ENCODE assay signal across 13 cellular contexts in the genomic region with DNA sequence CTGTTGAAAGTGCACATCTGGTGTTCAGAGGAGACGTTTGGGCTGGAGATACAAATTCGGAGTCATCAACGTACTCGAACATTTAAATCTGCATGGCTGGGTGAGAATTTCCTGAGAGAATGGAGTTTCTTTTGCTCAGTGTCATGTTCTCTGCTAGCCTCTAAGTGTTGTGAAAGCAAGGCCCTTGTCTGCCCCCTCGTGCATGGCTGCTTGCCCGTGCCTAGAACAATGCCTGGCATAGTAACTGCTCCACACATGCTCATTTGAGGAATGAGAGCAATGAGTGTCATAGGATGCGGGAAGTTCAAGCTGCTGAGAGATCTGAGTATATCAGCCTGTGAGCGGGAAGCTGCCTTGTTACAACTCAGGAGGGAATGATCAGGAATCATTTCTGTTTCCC.
DNase-seq lines count a peak whose midpoint lies in the region; ATAC-seq and TF ChIP-seq lines count a peak whose summit lies in the region.
"Had no signal": no experiment of that assay in that cellular context is flagged by ENCODE, and none has a peak within 500 bp of the region (broad histone marks: within the 10 kb centered on the region; RNA-seq: fewer than 3 reads in every experiment).

No MANE protein-coding gene starts in this region.

- 60 to 66% methylated on average over 8 of the region's 8 CpGs for WGBS in sigmoid colon, 2 donors

- no peak overlapping the region for H3K4me3 ChIP-seq in sigmoid colon
- H3K4me3 ChIP-seq: body of pancreas, ovary had no signal

- no peak for TF ChIP-seq POLR2A in sigmoid colon (IDR thresholded peaks at IDR 0.05)

- ATAC-seq in HG03565 (IDR thresholded peaks at IDR 0.05; ENCODE audit: unreplicated experiment), result no peak
- ATAC-seq: body of pancreas had no signal

- H3K36me3 ChIP-seq in sigmoid colon, result no peaks in the 10 kb centered on the region
- H3K36me3 ChIP-seq: ovary had no signal

- H3K4me1 ChIP-seq in sigmoid colon, result no peaks in the 10 kb centered on the region
- H3K4me1 ChIP-seq: body of pancreas had no signal

- peaks cover 0 to 14% (median 4%) of the 10 kb centered on the region in 3 donors for H3K27me3 ChIP-seq in sigmoid colon
- H3K27me3 ChIP-seq: body of pancreas, ovary had no signal

- H3K27ac ChIP-seq in sigmoid colon, result no peak overlapping the region
- H3K27ac ChIP-seq: body of pancreas, ovary had no signal

- TF ChIP-seq EP300 in sigmoid colon (IDR thresholded peaks at IDR 0.05), result no peak

- no peak for TF ChIP-seq CTCF in sigmoid colon (IDR thresholded peaks at IDR 0.05)

- peak; percentile 23 for DNase-seq in COLO668 (lab: John Stamatoyannopoulos, UW; ENCODE audit: unreplicated experiment)
- DNase-seq in NCI-H1436 (lab: John Stamatoyannopoulos, UW), result peak; percentile 54
- peak; percentile 15 for DNase-seq in dermis blood vessel endothelial cell
- DNase-seq in midbrain (lab: John Stamatoyannopoulos, UW), result peak; percentile 92
- no peak for DNase-seq in T-helper 9 cell
- DNase-seq in sigmoid colon, result no peak
- no peak for DNase-seq in HPDE6-E6E7 (ENCODE audit: extremely low spot score)
- DNase-seq: Calu3, KBM-7, ovary, SHP77 had no signal

- H3K9me3 ChIP-seq in sigmoid colon, result no peaks in the 10 kb centered on the region
- H3K9me3 ChIP-seq: body of pancreas, ovary had no signal

- intact Hi-C loops in sigmoid colon (cut with DNase I), result no loop called here

Comparison
In these comparisons a context has a peak if more than half of its experiments do, and no peak if none do; other contexts are left out.
1. DNase-seq: peak in COLO668 (single experiment), NCI-H1436 (single experiment), dermis blood vessel endothelial cell (single experiment) and midbrain (single experiment); none in T-helper 9 cell (single experiment), sigmoid colon (single experiment) and HPDE6-E6E7 (single experiment).